9 cellular contexts compared by ENCODE assay signal in the genomic region with DNA sequence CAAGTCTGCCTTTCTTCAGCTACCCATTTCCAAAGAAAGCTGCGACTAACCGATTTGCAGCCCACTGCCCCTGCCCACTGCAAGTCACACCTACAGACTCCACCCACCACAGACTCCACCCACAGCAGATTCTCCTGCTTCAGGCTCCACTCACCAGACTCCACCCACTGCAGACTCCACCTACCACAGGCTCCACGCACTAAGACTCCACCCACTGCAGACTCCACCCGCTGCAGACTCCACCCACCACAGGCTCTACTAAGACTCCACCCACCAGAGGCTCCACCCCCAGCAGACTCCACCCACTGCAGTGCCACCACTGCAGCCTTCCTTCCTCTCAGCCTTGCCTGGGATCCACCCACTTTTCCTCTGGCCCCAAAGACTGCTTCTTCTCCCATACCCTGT. TPM values are rescaled to one million over a fixed set of nuclear protein-coding genes. Genes with fewer than 3 reads are reported as not detected.
DNase-seq lines count a peak whose midpoint lies in the region; ATAC-seq and TF ChIP-seq lines count a peak whose summit lies in the region.
"Had no signal": no experiment of that assay in that cellular context is flagged by ENCODE, and none has a peak within 500 bp of the region (broad histone marks: within the 10 kb centered on the region; RNA-seq: fewer than 3 reads in every experiment).

No MANE protein-coding gene starts in this region.

- H3K9me3 ChIP-seq in right atrium auricular region (no peaks in the 10 kb centered on the region), sigmoid colon (no peaks in the 10 kb centered on the region)

- H3K27ac ChIP-seq in right atrium auricular region (peak overlapping the region; percentile 59 to 71), sigmoid colon (no peak overlapping the region)
- H3K27ac ChIP-seq: KMS-11 had no signal

- DNase-seq in GDM1 (lab: John Stamatoyannopoulos, UW) (peak; percentile 13), HPDE6-E6E7 (ENCODE audit: extremely low spot score) (peak; percentile 11), right atrium auricular region (ENCODE audit: low spot score) (no peak), sigmoid colon (no peak)
- peak; percentile 58 to 66 for DNase-seq in activated CD4-positive, alpha-beta T cell treated with anti-CD3 and anti-CD28 coated beads, Interleukin-2, amount 50 U/mL, for 48 hours
- DNase-seq in stimulated activated CD8-positive, alpha-beta memory T cell treated with anti-CD3 and anti-CD28 coated beads, Interleukin-7, amount 100 ng/mL, for 24 hours (ENCODE audit: low read depth) = peak; percentile 4

- no peak for TF ChIP-seq EP300 in sigmoid colon (IDR thresholded peaks at IDR 0.05)

- H3K4me3 ChIP-seq in right atrium auricular region (no peak overlapping the region), sigmoid colon (no peak overlapping the region)

- ATAC-seq in GM18520 (IDR thresholded peaks at IDR 0.05; ENCODE audit: unreplicated experiment) = no peak
- no peak for ATAC-seq in HG03521 (IDR thresholded peaks at IDR 0.05; ENCODE audit: unreplicated experiment)

- intact Hi-C loops in sigmoid colon (cut with DNase I) = no loop called here

- H3K4me1 ChIP-seq in right atrium auricular region = peaks cover 0 to 38% of the 10 kb centered on the region in 2 donors
- H3K4me1 ChIP-seq in sigmoid colon = peaks cover 0 to 8% (median 4%) of the 10 kb centered on the region in 4 donors

- TF ChIP-seq CTCF in right atrium auricular region (IDR thresholded peaks at IDR 0.05) (no peak), sigmoid colon (IDR thresholded peaks at IDR 0.05) (no peak)

- H3K36me3 ChIP-seq in right atrium auricular region (no peaks in the 10 kb centered on the region), sigmoid colon (no peaks in the 10 kb centered on the region)

- no peak for TF ChIP-seq POLR2A in sigmoid colon (IDR thresholded peaks at IDR 0.05)

- H3K27me3 ChIP-seq in right atrium auricular region (no peaks in the 10 kb centered on the region), sigmoid colon (no peaks in the 10 kb centered on the region)

- WGBS in sigmoid colon, 2 donors = 48 to 61% methylated on average over 4 of the region's 4 CpGs

RNA-seq across cellular contexts. Expression of gene ABLIM2, which starts 41.3 kb away (rescaled TPM):
- total RNA-seq in right atrium auricular region (10 to 100 TPM in 1 of 2 donors, 1 to 10 TPM in 1; 5.7 to 11.2 TPM), sigmoid colon (1 to 10 TPM; 3.1 to 8.9 (median 5.6) TPM)
- 10 to 100 TPM in 2 of 3 donors, 1 to 10 TPM in 1; 7.4 to 15.0 (median 11.3) TPM for polyA plus RNA-seq in sigmoid colon

Comparison
In these comparisons a context has a peak if more than half of its experiments do, and no peak if none do; other contexts are left out.
1. DNase-seq: peak in GDM1 (single experiment), HPDE6-E6E7 (single experiment), activated CD4-positive, alpha-beta T cell treated with anti-CD3 and anti-CD28 coated beads, Interleukin-2, amount 50 U/mL, for 48 hours (2 of 2) and stimulated activated CD8-positive, alpha-beta memory T cell treated with anti-CD3 and anti-CD28 coated beads, Interleukin-7, amount 100 ng/mL, for 24 hours (single experiment); none in right atrium auricular region (single experiment) and sigmoid colon (single experiment).
2. H3K27ac ChIP-seq: peak in right atrium auricular region (2 of 2); none in sigmoid colon (0 of 4).